Comparison of ENCODE assay signal across 15 cellular contexts in genomic region chr15:99720533-99720932, GRCh38. TPM values are rescaled to one million over a fixed set of nuclear protein-coding genes. Genes with fewer than 3 reads are reported as not detected.
DNase-seq lines count a peak whose midpoint lies in the region; ATAC-seq and TF ChIP-seq lines count a peak whose summit lies in the region.
"Had no signal": no experiment of that assay in that cellular context is flagged by ENCODE, and none has a peak within 500 bp of the region (broad histone marks: within the 10 kb centered on the region; RNA-seq: fewer than 3 reads in every experiment).

No MANE protein-coding gene starts in this region.

- H3K36me3 Mint-ChIP-seq in activated CD4-positive, alpha-beta T cell treated with anti-CD3 and anti-CD28 coated beads for 36 hours (ENCODE audit: low read depth), result peaks cover 7% of the 10 kb centered on the region
- no peaks in the 10 kb centered on the region for H3K36me3 Mint-ChIP-seq in activated naive CD8-positive, alpha-beta T cell
- H3K36me3 Mint-ChIP-seq in osteocyte (ENCODE audit: unreplicated experiment) (peaks cover 27% of the 10 kb centered on the region), GM23338 (ENCODE audit: low read depth) (peaks cover 19% of the 10 kb centered on the region)

- no peaks in the 10 kb centered on the region for H3K9me3 Mint-ChIP-seq in activated CD4-positive, alpha-beta T cell treated with anti-CD3 and anti-CD28 coated beads for 36 hours (ENCODE audit: low read depth)
- H3K9me3 Mint-ChIP-seq in activated naive CD8-positive, alpha-beta T cell (ENCODE audit: low read depth), result no peaks in the 10 kb centered on the region
- H3K9me3 Mint-ChIP-seq in osteocyte (ENCODE audit: unreplicated experiment) (no peaks in the 10 kb centered on the region), GM23338 (peaks cover 5% of the 10 kb centered on the region; the same call in 2 of the 3 replicates)

- H3K79me2 ChIP-seq in GM23338 (replicated peaks; ENCODE audit: insufficient read depth), result no peaks in the 10 kb centered on the region

- peak; percentile 38 for DNase-seq in activated CD4-positive, alpha-beta T cell treated with anti-CD3 and anti-CD28 coated beads for 36 hours
- DNase-seq in activated CD4-positive, alpha-beta T cell treated with anti-CD3 and anti-CD28 coated beads for 48 hours, result no peak
- peak; percentile 46 for DNase-seq in NAMALWA (ENCODE audit: low spot score)
- peak; percentile 15 for DNase-seq in osteocyte (ENCODE audit: extremely low spot score, unreplicated experiment)
- DNase-seq in effector CD4-positive, alpha-beta T cell, result no peak
- no peak for DNase-seq in middle frontal gyrus (ENCODE audit: extremely low spot score, low spot score)
- DNase-seq in GM23338 (ENCODE audit: low spot score), result no peak
- DNase-seq: cortex of kidney; EL; NCI-H2171; stimulated activated CD4-positive, alpha-beta T cell treated with anti-CD3 and anti-CD28 coated beads, Interleukin-15, amount 100 ng/mL, for 24 hours; uterus had no signal

- no peak overlapping the region for H3K4me3 ChIP-seq in GM23338
- H3K4me3 ChIP-seq: uterus had no signal

- H3K4me1 ChIP-seq in GM23338 (ENCODE audit: insufficient read depth), result no peaks in the 10 kb centered on the region

- H3K4me2 ChIP-seq in GM23338, result no peak overlapping the region

- TF ChIP-seq CTCF in osteocyte (IDR thresholded peaks at IDR 0.05), result no peak
- no peak for TF ChIP-seq CTCF in GM23338 (conservative IDR thresholded peaks at IDR 0.05; ENCODE audit: low read depth in 2 of 2)

- intact Hi-C loops in activated CD4-positive, alpha-beta T cell treated with anti-CD3 and anti-CD28 coated beads for 36 hours (cut with DNase I, micrococcal nuclease), result no loop called here

- CTCF ChIA-PET in activated CD4-positive, alpha-beta T cell treated with anti-CD3 and anti-CD28 coated beads for 36 hours (lab: Charles Lee), result interaction anchor here (0.6 to 1.0 kb wide), 2 partner anchors 16 to 612 kb away, joined by 3 read pairs; no protein-coding TSS in a partner anchor

- H3F3A ChIP-seq in GM23338 (replicated peaks; ENCODE audit: low read depth), result no peaks in the 10 kb centered on the region

- peaks cover 11% of the 10 kb centered on the region for H3K9me2 ChIP-seq in GM23338 (ENCODE audit: insufficient read depth)

- peak overlapping the region; percentile 84 for H3K27ac Mint-ChIP-seq in activated CD4-positive, alpha-beta T cell treated with anti-CD3 and anti-CD28 coated beads for 36 hours
- H3K27ac Mint-ChIP-seq in activated naive CD8-positive, alpha-beta T cell, result peak overlapping the region; percentile 90
- H3K27ac Mint-ChIP-seq in osteocyte (ENCODE audit: unreplicated experiment) (no peak overlapping the region), GM23338 (no peak overlapping the region)

- H4K20me1 ChIP-seq in GM23338 (replicated peaks; ENCODE audit: insufficient read depth), result no peaks in the 10 kb centered on the region

- no peaks in the 10 kb centered on the region for H3K27me3 Mint-ChIP-seq in activated CD4-positive, alpha-beta T cell treated with anti-CD3 and anti-CD28 coated beads for 36 hours
- no peaks in the 10 kb centered on the region for H3K27me3 Mint-ChIP-seq in activated naive CD8-positive, alpha-beta T cell
- H3K27me3 Mint-ChIP-seq in osteocyte (ENCODE audit: unreplicated experiment) (no peaks in the 10 kb centered on the region), GM23338 (ENCODE audit: insufficient read depth, low read depth, poor library complexity) (peaks cover 2% of the 10 kb centered on the region)

- ATAC-seq in activated CD4-positive, alpha-beta T cell treated with anti-CD3 and anti-CD28 coated beads for 36 hours, result peak; percentile 42
- no peak for ATAC-seq in GM23338

- no peak overlapping the region for H2AFZ ChIP-seq in GM23338

- H3K4me1 Mint-ChIP-seq in activated CD4-positive, alpha-beta T cell treated with anti-CD3 and anti-CD28 coated beads for 36 hours, result peaks cover 40% of the 10 kb centered on the region
- peaks cover 34% of the 10 kb centered on the region for H3K4me1 Mint-ChIP-seq in activated naive CD8-positive, alpha-beta T cell (ENCODE audit: low read depth)
- peaks cover 36% of the 10 kb centered on the region for H3K4me1 Mint-ChIP-seq in osteocyte (ENCODE audit: unreplicated experiment)
- H3K4me1 Mint-ChIP-seq in GM23338, result peaks cover 18% of the 10 kb centered on the region
- H3K4me1 Mint-ChIP-seq: neural crest cell had no signal

- H3K4me3 Mint-ChIP-seq in activated CD4-positive, alpha-beta T cell treated with anti-CD3 and anti-CD28 coated beads for 36 hours, result peak overlapping the region; percentile 37
- H3K4me3 Mint-ChIP-seq in activated naive CD8-positive, alpha-beta T cell, result peak overlapping the region; percentile 74
- H3K4me3 Mint-ChIP-seq in osteocyte (ENCODE audit: unreplicated experiment) (no peak overlapping the region), GM23338 (no peak overlapping the region)
- H3K4me3 Mint-ChIP-seq: neural crest cell had no signal

- POLR2A ChIA-PET in activated CD4-positive, alpha-beta T cell treated with anti-CD3 and anti-CD28 coated beads for 36 hours (lab: Charles Lee), result no interaction called here

- H3K36me3 ChIP-seq in GM23338 (ENCODE audit: insufficient read depth), result 0 out of 2 replicates have a peak, but pooled peaks cover 3% of the 10 kb centered on the region
- H3K36me3 ChIP-seq: uterus had no signal

- no peaks in the 10 kb centered on the region for H3K27me3 ChIP-seq in GM23338 (ENCODE audit: insufficient read depth)
- H3K27me3 ChIP-seq: uterus had no signal

- no peak overlapping the region for H3K27ac ChIP-seq in GM23338 (ENCODE audit: low read depth)
- H3K27ac ChIP-seq: C4-2B, uterus had no signal

TF ChIP-seq in GM23338, 12 proteins besides CTCF, POLR2A, EP300 and RAD21 (continues in another document):
- TF ChIP-seq ETS1 (IDR thresholded peaks at IDR 0.05), result no peak
- TF ChIP-seq ZNF114 (CRISPR knock-in tag; IDR thresholded peaks at IDR 0.05), result no peak
- no peak for TF ChIP-seq CREB1 (CRISPR knock-in tag; IDR thresholded peaks at IDR 0.05; ENCODE audit: low read depth)
- no peak for TF ChIP-seq POLR2AphosphoS5 (IDR thresholded peaks at IDR 0.05; ENCODE audit: low read depth)
- TF ChIP-seq REST (IDR thresholded peaks at IDR 0.05; ENCODE audit: unreplicated experiment), result no peak
- TF ChIP-seq STAT1 (IDR thresholded peaks at IDR 0.05; ENCODE audit: unreplicated experiment), result no peak
- TF ChIP-seq EZH2 (IDR thresholded peaks at IDR 0.05; ENCODE audit: low read depth, unreplicated experiment), result no peak

RNA-seq across cellular contexts. Expression of gene LYSMD4, which starts 12.7 kb away (rescaled TPM):
- 1 to 10 TPM; 4.7 to 5.3 TPM for total RNA-seq in activated CD4-positive, alpha-beta T cell treated with anti-CD3 and anti-CD28 coated beads for 36 hours
- 11.3 and 14.1 TPM in 2 replicates for total RNA-seq in osteocyte
- total RNA-seq in GM23338 (2014; rRNA removed; shearing (Covaris generic)), result 20.9 and 23.8 TPM in 2 replicates
- polyA plus RNA-seq in GM23338 (2016; fragmentation: Nextera tagmentation; extraction: Ambion mirVana), result 7.5 and 9.8 TPM in 2 replicates

Comparison
In these comparisons a context has a peak if more than half of its experiments do, and no peak if none do; other contexts are left out.
1. DNase-seq: peak in activated CD4-positive, alpha-beta T cell treated with anti-CD3 and anti-CD28 coated beads for 36 hours (single experiment), NAMALWA (single experiment) and osteocyte (single experiment); none in activated CD4-positive, alpha-beta T cell treated with anti-CD3 and anti-CD28 coated beads for 48 hours (single experiment), effector CD4-positive, alpha-beta T cell (single experiment), middle frontal gyrus (single experiment) and GM23338 (single experiment).
2. H3K27ac Mint-ChIP-seq: peak in activated CD4-positive, alpha-beta T cell treated with anti-CD3 and anti-CD28 coated beads for 36 hours (single experiment) and activated naive CD8-positive, alpha-beta T cell (single experiment); none in osteocyte (single experiment) and GM23338 (single experiment).
3. H3K4me3 Mint-ChIP-seq: peak in activated CD4-positive, alpha-beta T cell treated with anti-CD3 and anti-CD28 coated beads for 36 hours (single experiment) and activated naive CD8-positive, alpha-beta T cell (single experiment); none in osteocyte (single experiment) and GM23338 (single experiment).